ENCODE assay signal across 8 cellular contexts in genomic region chr12:47963340-47964040, GRCh38. TPM values are rescaled to one million over a fixed set of nuclear protein-coding genes. Genes with fewer than 3 reads are reported as not detected.
DNase-seq lines count a peak whose midpoint lies in the region; ATAC-seq and TF ChIP-seq lines count a peak whose summit lies in the region.

TMEM106C (plus strand) TSS chr12:47963596; CDS start chr12:47964237, 641 bp downstream.

- peak within 1 kb of the TSS; percentile 92 to 98 for H3K4me3 ChIP-seq in esophagus (ENCODE audit: low read depth in 1 of 2, low read length in 2 of 2)
- peak within 1 kb of the TSS; percentile 86 for H3K4me3 ChIP-seq in mucosa of stomach (ENCODE audit: low read length)

- peak; percentile 78 for TF ChIP-seq RAD21 in Ishikawa (IDR thresholded peaks at IDR 0.05; ENCODE audit: low read depth)

- peak; percentile 78 for ATAC-seq in GM21576 (IDR thresholded peaks at IDR 0.05; ENCODE audit: unreplicated experiment)

- peaks cover 0 to 5% of the 10 kb centered on the region in 2 donors for H3K36me3 ChIP-seq in esophagus (ENCODE audit: control insufficient read depth in 2 of 2, insufficient read depth in 2 of 2, low read length in 1 of 2)
- H3K36me3 ChIP-seq in mucosa of stomach (ENCODE audit: control insufficient read depth, insufficient read depth, low read length) = no peaks in the 10 kb centered on the region

- WGBS in esophagus, 2 donors = 0 to 1% methylated on average over 59 of the region's 59 CpGs

- DNase-seq in DMS53 treated with DMSO at 0.1 percent for 48 hours (lab: John Stamatoyannopoulos, UW; ENCODE audit: unreplicated experiment) (peak; percentile 99), OCI-M2 (lab: John Stamatoyannopoulos, UW; ENCODE audit: unreplicated experiment) (peak; percentile 5)
- DNase-seq in activated T-cell treated with anti-CD3 and anti-CD28 coated beads, Interleukin-2, amount 50 U/mL, for 1 hour = peak; percentile 93
- DNase-seq in stimulated activated CD8-positive, alpha-beta memory T cell treated with anti-CD3 and anti-CD28 coated beads, Interleukin-7, amount 100 ng/mL, for 1 hour (ENCODE audit: low read depth in 2 of 2) = peak; percentile 80 to 84

- H3K9ac ChIP-seq in mucosa of stomach (ENCODE audit: low read length) = peak within 1 kb of the TSS; percentile 84

- no peaks in the 10 kb centered on the region for H3K9me3 ChIP-seq in esophagus (ENCODE audit: control insufficient read depth in 2 of 2, insufficient read depth in 1 of 2, low read depth in 1 of 2, low read length in 1 of 2)
- H3K9me3 ChIP-seq in mucosa of stomach (ENCODE audit: control insufficient read depth, low read length) = no peaks in the 10 kb centered on the region

- peak within 1 kb of the TSS in 1 of 2 donors; percentile 73 for H3K27ac ChIP-seq in esophagus (ENCODE audit: low read depth in 2 of 2, low read length in 1 of 2)

- H3K4me1 ChIP-seq in esophagus (ENCODE audit: control insufficient read depth in 2 of 2, insufficient read depth in 2 of 2, low read length in 1 of 2) (peaks cover 0 to 2% of the 10 kb centered on the region in 2 donors), mucosa of stomach (ENCODE audit: control insufficient read depth, insufficient read depth, low read length) (peaks cover 23% of the 10 kb centered on the region)

- no peak for TF ChIP-seq EP300 in Ishikawa (IDR thresholded peaks at IDR 0.05; ENCODE audit: borderline replicate concordance)

- no peaks in the 10 kb centered on the region for H3K27me3 ChIP-seq in esophagus (ENCODE audit: control insufficient read depth in 1 of 2, insufficient read depth in 2 of 2, low read length in 2 of 2)
- H3K27me3 ChIP-seq in mucosa of stomach (ENCODE audit: control insufficient read depth, insufficient read depth, low read length) = peaks cover 10% of the 10 kb centered on the region

TF ChIP-seq in Ishikawa, 13 proteins besides CTCF, POLR2A, EP300 and RAD21:
- TF ChIP-seq CREB1 (IDR thresholded peaks at IDR 0.05; ENCODE audit: low read depth) (no peak), TEAD4 (IDR thresholded peaks at IDR 0.05) (peak; percentile 78), NFIC (IDR thresholded peaks at IDR 0.05) (no peak), YY1 (IDR thresholded peaks at IDR 0.05; ENCODE audit: low read depth) (0 out of 2 replicates have a peak, but pooled peaks have one; percentile 34), FOXM1 (IDR thresholded peaks at IDR 0.05; ENCODE audit: borderline replicate concordance, low read depth) (no peak), TAF1 (IDR thresholded peaks at IDR 0.05; ENCODE audit: low read depth) (peak; percentile 70), TCF12 (IDR thresholded peaks at IDR 0.05; ENCODE audit: low read depth) (no peak; the same call in 1 of the 2 replicates), CEBPB (IDR thresholded peaks at IDR 0.05) (no peak), ZBTB7A (IDR thresholded peaks at IDR 0.05; ENCODE audit: low read depth) (peak; percentile 77; the same call in 1 of the 2 replicates), MAX (IDR thresholded peaks at IDR 0.05) (peak; percentile 90), USF1 (IDR thresholded peaks at IDR 0.05) (no peak; the same call in 1 of the 2 replicates), EGR1 (IDR thresholded peaks at IDR 0.05) (no peak), REST (IDR thresholded peaks at IDR 0.05; ENCODE audit: low read depth) (no peak)

RNA-seq across cellular contexts. Expression of gene TMEM106C, which starts in this region (rescaled TPM):
- polyA plus RNA-seq in esophagus = 10 to 100 TPM; 22.0 to 51.1 TPM

Comparison
In these comparisons a context has a peak if more than half of its experiments do, and no peak if none do; other contexts are left out.
1. DNase-seq: peak in every context shown above with its lines; median percentile 99 in DMS53 treated with DMSO at 0.1 percent for 48 hours; 93 in activated T-cell treated with anti-CD3 and anti-CD28 coated beads, Interleukin-2, amount 50 U/mL, for 1 hour; 82 in stimulated activated CD8-positive, alpha-beta memory T cell treated with anti-CD3 and anti-CD28 coated beads, Interleukin-7, amount 100 ng/mL, for 1 hour; 5 in OCI-M2.